In the genomic region with DNA sequence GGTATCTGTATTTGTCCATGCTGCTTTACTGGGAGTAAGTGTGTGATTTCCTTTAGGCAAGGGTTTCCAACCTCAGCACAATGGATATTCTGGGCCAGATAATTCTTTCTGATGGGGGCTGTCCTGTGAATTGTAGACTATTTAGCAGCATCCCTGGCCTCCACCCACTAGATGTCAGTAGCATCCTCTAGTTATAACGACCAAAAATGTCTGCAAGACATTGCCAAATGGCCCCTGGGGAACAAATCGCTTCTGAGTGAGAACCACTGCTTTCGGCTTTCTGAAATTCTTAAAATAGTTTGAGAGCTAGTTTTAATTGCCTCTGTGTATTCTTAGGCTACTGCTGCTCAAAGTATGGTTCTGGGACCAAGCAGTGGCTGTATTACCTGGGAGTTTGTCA, we compare ENCODE assay signal across 8 cellular contexts.
A peak's percentile ranks its signal among the peaks of the same experiment; 100 is the strongest.
DNase-seq lines count a peak whose midpoint lies in the region; ATAC-seq and TF ChIP-seq lines count a peak whose summit lies in the region.

No MANE protein-coding gene starts in this region.

- H3K36me3 Mint-ChIP-seq in activated naive CD4-positive, alpha-beta T cell treated with anti-CD3 and anti-CD28 coated beads, Interleukin-2, amount 10 ng/mL, durations not matched to agents 7 days and 5 days = no peaks in the 10 kb centered on the region

- no peaks in the 10 kb centered on the region for H3K9me3 Mint-ChIP-seq in activated naive CD4-positive, alpha-beta T cell treated with anti-CD3 and anti-CD28 coated beads, Interleukin-2, amount 10 ng/mL, durations not matched to agents 7 days and 5 days

- H3K4me3 Mint-ChIP-seq in activated naive CD4-positive, alpha-beta T cell treated with anti-CD3 and anti-CD28 coated beads, Interleukin-2, amount 10 ng/mL, durations not matched to agents 7 days and 5 days = no peak overlapping the region

- no peak overlapping the region for H3K4me2 ChIP-seq in OCI-LY7 (ENCODE audit: low read length)

- no peak overlapping the region for H3K4me3 ChIP-seq in OCI-LY7 (ENCODE audit: low read depth, low read length, poor library complexity, severe bottlenecking)
- H3K4me3 ChIP-seq in gastroesophageal sphincter = no peak overlapping the region

- no TSS peak for BruUV-seq in OCI-LY7 (replicated peaks; lab: Mats Ljungman, UMichigan)

- H3K27ac ChIP-seq in OCI-LY7 (ENCODE audit: low read depth, low read length, poor library complexity, severe bottlenecking) (no peak overlapping the region), gastroesophageal sphincter (peak overlapping the region in 3 of 4 donors; percentile 20 to 41 (median 41))

- H3K4me1 ChIP-seq in OCI-LY7 (ENCODE audit: insufficient read depth, low read length, poor library complexity, severe bottlenecking) (no peaks in the 10 kb centered on the region), gastroesophageal sphincter (peaks cover 0 to 28% (median 0%) of the 10 kb centered on the region in 3 donors)

- TF ChIP-seq EP300 in gastroesophageal sphincter (IDR thresholded peaks at IDR 0.05) = no peak

- POLR2A ChIA-PET in OCI-LY7 (lab: Charles Lee) = no interaction called here

- H3K4me1 Mint-ChIP-seq in activated naive CD4-positive, alpha-beta T cell treated with anti-CD3 and anti-CD28 coated beads, Interleukin-2, amount 10 ng/mL, durations not matched to agents 7 days and 5 days = no peaks in the 10 kb centered on the region

- H4K20me1 ChIP-seq in OCI-LY7 (ENCODE audit: insufficient read depth, low read length) = no peaks in the 10 kb centered on the region

- peak overlapping the region; percentile 67 for H2AFZ ChIP-seq in OCI-LY7 (ENCODE audit: low read length)

- no peaks in the 10 kb centered on the region for H3K9me2 ChIP-seq in OCI-LY7 (ENCODE audit: insufficient read depth, low read length)

- H3K36me3 ChIP-seq in OCI-LY7 (ENCODE audit: insufficient read depth, low read length) (no peaks in the 10 kb centered on the region), gastroesophageal sphincter (no peaks in the 10 kb centered on the region)

- CTCF ChIA-PET in OCI-LY7 (lab: Charles Lee; ENCODE audit: unreplicated experiment) = no interaction called here
- CTCF ChIA-PET in activated naive CD4-positive, alpha-beta T cell treated with anti-CD3 and anti-CD28 coated beads, Interleukin-2, amount 10 ng/mL, durations not matched to agents 7 days and 5 days (lab: Charles Lee) = interaction anchor here (1.0 to 1.6 kb wide), 2 partner anchors 131 to 134 kb away, joined by 3 read pairs; no protein-coding TSS in a partner anchor

- DNase-seq in COLO829 (ENCODE audit: low spot score) = peak; percentile 57
- peak; percentile 34 for DNase-seq in OCI-LY7 (ENCODE audit: low spot score)
- DNase-seq in activated naive CD4-positive, alpha-beta T cell treated with anti-CD3 and anti-CD28 coated beads, Interleukin-2, amount 10 ng/mL, durations not matched to agents 7 days and 5 days = no peak
- DNase-seq in NCI-H510A (lab: John Stamatoyannopoulos, UW) = no peak
- no peak for DNase-seq in stimulated activated CD4-positive, alpha-beta T cell treated with anti-CD3 and anti-CD28 coated beads, Interleukin-2, amount 100 ng/mL, for 24 hours

- no peaks in the 10 kb centered on the region for H3K9me3 ChIP-seq in OCI-LY7 (ENCODE audit: low read length)
- H3K9me3 ChIP-seq in gastroesophageal sphincter = no peaks in the 10 kb centered on the region

- TF ChIP-seq POLR2A in gastroesophageal sphincter (IDR thresholded peaks at IDR 0.05) = no peak

- no peaks in the 10 kb centered on the region for H3K27me3 Mint-ChIP-seq in activated naive CD4-positive, alpha-beta T cell treated with anti-CD3 and anti-CD28 coated beads, Interleukin-2, amount 10 ng/mL, durations not matched to agents 7 days and 5 days

- no peaks in the 10 kb centered on the region for H3K27me3 ChIP-seq in gastroesophageal sphincter

- TF ChIP-seq CTCF in OCI-LY7 (conservative IDR thresholded peaks at IDR 0.05; ENCODE audit: low read length) (peak; percentile 67), gastroesophageal sphincter (IDR thresholded peaks at IDR 0.05) (peak in 2 of 4 experiments; percentile 7 to 41)

- intact Hi-C loops in OCI-LY7 (cut with micrococcal nuclease; ENCODE audit: unreplicated experiment) = loop anchor here (1.0 kb wide), 1 partner anchor 134 kb away; no protein-coding TSS in a partner anchor

- no peaks in the 10 kb centered on the region for H3K79me2 ChIP-seq in OCI-LY7 (ENCODE audit: insufficient read depth, low read depth, low read length)

- 34% methylated on average over 3 of the region's 3 CpGs; no CpG with 5 or more reads in 1 of the 2 donors for WGBS in gastroesophageal sphincter (ENCODE audit: low coverage in 1 of 2), 2 donors

- no peak overlapping the region for H3K27ac Mint-ChIP-seq in activated naive CD4-positive, alpha-beta T cell treated with anti-CD3 and anti-CD28 coated beads, Interleukin-2, amount 10 ng/mL, durations not matched to agents 7 days and 5 days

- ATAC-seq in GM19438 (IDR thresholded peaks at IDR 0.05; ENCODE audit: low read depth, unreplicated experiment) (peak; percentile 75), gastroesophageal sphincter (no peak), GM21526 (IDR thresholded peaks at IDR 0.05; ENCODE audit: low FRiP score, unreplicated experiment) (no peak)

Comparison
In these comparisons a context has a peak if more than half of its experiments do, and no peak if none do; other contexts are left out.
1. DNase-seq: peak in COLO829 (single experiment) and OCI-LY7 (single experiment); none in activated naive CD4-positive, alpha-beta T cell treated with anti-CD3 and anti-CD28 coated beads, Interleukin-2, amount 10 ng/mL, durations not matched to agents 7 days and 5 days (single experiment), NCI-H510A (single experiment) and stimulated activated CD4-positive, alpha-beta T cell treated with anti-CD3 and anti-CD28 coated beads, Interleukin-2, amount 100 ng/mL, for 24 hours (0 of 2).